ENCODE assay signal across 9 cellular contexts in the genomic region with DNA sequence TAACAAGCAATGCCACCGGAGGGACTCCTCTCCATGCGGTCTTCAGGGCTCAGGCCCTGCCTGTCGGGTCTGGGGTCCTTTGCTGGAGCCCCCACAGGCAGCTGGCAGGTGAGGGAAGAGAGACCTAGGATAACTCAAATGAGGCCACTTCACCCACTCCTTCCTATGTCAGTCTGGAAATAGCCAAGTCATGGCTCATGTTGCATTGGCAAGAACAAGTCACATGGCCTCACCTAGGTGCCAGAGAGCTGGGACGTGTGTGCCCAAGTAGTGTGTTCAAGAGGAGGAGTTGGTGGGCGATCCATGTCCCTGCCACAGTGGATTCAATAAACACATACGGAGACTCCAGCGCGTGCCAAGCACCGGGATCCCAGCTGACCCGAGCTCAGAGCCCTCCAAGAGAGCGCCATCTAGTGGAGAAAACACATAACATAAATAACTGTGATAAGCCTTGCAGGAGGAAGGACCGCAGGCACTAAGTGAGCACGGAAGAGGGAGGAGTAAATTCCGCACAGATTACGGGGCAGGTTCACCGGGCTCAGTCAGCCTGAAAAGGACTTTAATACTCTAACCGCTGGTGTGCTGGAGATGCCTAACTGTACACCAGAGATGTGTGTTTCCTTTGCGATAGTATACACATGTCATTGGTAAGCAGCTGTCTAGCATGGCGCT.
DNase-seq lines count a peak whose midpoint lies in the region; ATAC-seq and TF ChIP-seq lines count a peak whose summit lies in the region.
"Had no signal": no experiment of that assay in that cellular context is flagged by ENCODE, and none has a peak within 500 bp of the region (broad histone marks: within the 10 kb centered on the region; RNA-seq: fewer than 3 reads in every experiment).

No MANE protein-coding gene starts in this region.

- CTCF ChIA-PET in mammary epithelial cell (lab: Charles Lee; ENCODE audit: low non-redundant PET), result interaction anchor here (0.6 kb wide), 1 partner anchor 263 kb away, joined by 3 read pairs; no protein-coding TSS in a partner anchor

- H2AFZ ChIP-seq in mammary epithelial cell (ENCODE audit: low read depth, low read length), result peak overlapping the region; percentile 24

- H3K27ac ChIP-seq in mammary epithelial cell (ENCODE audit: insufficient read depth, low read depth, low read length), result no peak overlapping the region
- no peak overlapping the region for H3K27ac ChIP-seq in right lobe of liver
- H3K27ac ChIP-seq: BLaER1 had no signal

- DNase-seq in NCI-H1436 (lab: John Stamatoyannopoulos, UW) (peak; percentile 43), NCI-H1436 treated with DMSO at 0.1 percent for 48 hours (lab: John Stamatoyannopoulos, UW) (no peak), GM19240 (ENCODE audit: insufficient read length, low spot score) (peak; percentile 16), NCI-H526 treated with DMSO at 0.1 percent for 48 hours (lab: John Stamatoyannopoulos, UW) (peak; percentile 88), mammary epithelial cell (peak; percentile 28), right lobe of liver (peak; percentile 38 to 64 (median 59)), DMS114 treated with DMSO at 0.1 percent for 48 hours (lab: John Stamatoyannopoulos, UW; ENCODE audit: unreplicated experiment) (no peak)

- in situ Hi-C loops in mammary epithelial cell (cut with MboI; ENCODE audit: low sequenced_read_pairs in 2 of 2), result no loop called here

- intact Hi-C loops in mammary epithelial cell (cut with micrococcal nuclease), result loop anchor here (5.0 to 10.0 kb wide), 2 partner anchors 71 to 99 kb away; no protein-coding TSS in a partner anchor
- intact Hi-C loops in right lobe of liver (cut with DNase I), result loop anchor here in 1 of 2 donors (10.0 kb wide), 1 partner anchor 259 kb away; no protein-coding TSS in a partner anchor

- H3K4me1 ChIP-seq in mammary epithelial cell (ENCODE audit: insufficient read depth, low read length) (peaks cover 3% of the 10 kb centered on the region), right lobe of liver (peaks cover 0 to 4% (median 0%) of the 10 kb centered on the region in 4 donors)
- H3K4me1 ChIP-seq: BLaER1 had no signal

- no peak overlapping the region for H3K4me2 ChIP-seq in mammary epithelial cell (ENCODE audit: insufficient read depth, low read depth, low read length)
- H3K4me2 ChIP-seq: BLaER1 had no signal

- ATAC-seq in HG03159 (IDR thresholded peaks at IDR 0.05; ENCODE audit: unreplicated experiment) (peak; percentile 83), right lobe of liver (peak; percentile 91 to 97 (median 94))

- no peaks in the 10 kb centered on the region for H3K36me3 ChIP-seq in mammary epithelial cell (ENCODE audit: insufficient read depth, low read length)
- H3K36me3 ChIP-seq in right lobe of liver, result no peaks in the 10 kb centered on the region
- H3K36me3 ChIP-seq: BLaER1 had no signal

- BruUV-seq in mammary epithelial cell (replicated peaks; lab: Mats Ljungman, UMichigan), result no TSS peak

- H3K79me2 ChIP-seq in mammary epithelial cell (ENCODE audit: insufficient read depth, low read length), result no peaks in the 10 kb centered on the region

- dilution Hi-C loops in mammary epithelial cell (cut with HindIII; ENCODE audit: low sequenced_read_pairs), result no loop called here

- WGBS in mammary epithelial cell (ENCODE audit: low coverage, missing lambda C conversion rate), result 82% methylated on average over 19 of the region's 19 CpGs
- WGBS in right lobe of liver (ENCODE audit: insufficient coverage, low coverage, low lambda C conversion rate, missing lambda C conversion rate), result 7% methylated on average over 9 of the region's 19 CpGs

- H3K27me3 ChIP-seq in mammary epithelial cell (ENCODE audit: insufficient read depth, low read length) (no peaks in the 10 kb centered on the region), right lobe of liver (no peaks in the 10 kb centered on the region)
- H3K27me3 ChIP-seq: BLaER1 had no signal

- peak; percentile 42 to 58 for TF ChIP-seq CTCF in mammary epithelial cell (conservative IDR thresholded peaks at IDR 0.05 in 1 of 2, IDR thresholded peaks at IDR 0.05 in 1 of 2; ENCODE audit: extremely low read depth in 1 of 2, insufficient read depth in 1 of 2, low read depth in 1 of 2, low read length in 2 of 2)
- TF ChIP-seq CTCF in right lobe of liver (IDR thresholded peaks at IDR 0.05), result peak; percentile 65 to 79 (median 69)

- H3K9me3 ChIP-seq in mammary epithelial cell (replicated peaks; ENCODE audit: insufficient read depth, low read length) (no peaks in the 10 kb centered on the region), right lobe of liver (no peaks in the 10 kb centered on the region)
- H3K9me3 ChIP-seq: BLaER1 had no signal

- TF ChIP-seq POLR2A in right lobe of liver (IDR thresholded peaks at IDR 0.05), result no peak

- H4K20me1 ChIP-seq in mammary epithelial cell (ENCODE audit: insufficient read depth, low read length), result no peaks in the 10 kb centered on the region
- H4K20me1 ChIP-seq: BLaER1 had no signal

- no peak overlapping the region for H3K9ac ChIP-seq in mammary epithelial cell (ENCODE audit: insufficient read depth, low read length)
- H3K9ac ChIP-seq: BLaER1 had no signal

- H3K4me3 ChIP-seq in mammary epithelial cell (replicated peaks in 1 of 3; ENCODE audit: insufficient read depth in 1 of 3, low read depth in 2 of 3, low read length in 3 of 3), result no peak overlapping the region
- no peak overlapping the region for H3K4me3 ChIP-seq in right lobe of liver
- H3K4me3 ChIP-seq: BLaER1 had no signal

Comparison
In these comparisons a context has a peak if more than half of its experiments do, and no peak if none do; other contexts are left out.
1. DNase-seq: peak in NCI-H1436 (single experiment), GM19240 (single experiment), NCI-H526 treated with DMSO at 0.1 percent for 48 hours (single experiment), mammary epithelial cell (single experiment) and right lobe of liver (3 of 3); none in NCI-H1436 treated with DMSO at 0.1 percent for 48 hours (single experiment) and DMS114 treated with DMSO at 0.1 percent for 48 hours (single experiment).